In the genomic region with DNA sequence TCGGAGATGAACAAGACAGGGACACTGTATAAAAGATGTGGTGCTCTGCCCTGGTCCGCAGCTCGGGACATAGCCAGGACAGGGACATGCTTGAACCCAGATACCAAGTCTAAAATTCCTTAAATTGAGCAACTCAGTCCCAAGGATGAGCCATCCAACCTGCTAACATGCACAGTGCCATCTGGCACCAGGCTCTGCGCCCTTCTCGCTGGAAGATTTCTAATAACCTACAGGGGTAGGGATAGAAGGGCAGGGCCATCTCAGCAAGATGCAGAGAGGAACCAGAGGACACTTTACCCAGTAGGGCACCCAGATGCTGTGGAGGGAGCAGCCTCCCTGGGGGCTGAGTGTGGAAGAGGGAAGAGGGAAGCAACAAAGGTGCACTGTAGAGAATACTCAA, we compare ENCODE assay signal across 10 cellular contexts.
A peak's percentile ranks its signal among the peaks of the same experiment; 100 is the strongest.
DNase-seq lines count a peak whose midpoint lies in the region; ATAC-seq and TF ChIP-seq lines count a peak whose summit lies in the region.
"Had no signal": no experiment of that assay in that cellular context is flagged by ENCODE, and none has a peak within 500 bp of the region (broad histone marks: within the 10 kb centered on the region; RNA-seq: fewer than 3 reads in every experiment).

No MANE protein-coding gene starts in this region.

- TF ChIP-seq CTCF in CD4-positive, alpha-beta T cell (IDR thresholded peaks at IDR 0.05) = no peak
- TF ChIP-seq CTCF in nephron progenitor cell (IDR thresholded peaks at IDR 0.05) (no peak), breast epithelium (IDR thresholded peaks at IDR 0.05) (no peak)

- H3K4me1 Mint-ChIP-seq in CD4-positive, alpha-beta T cell (ENCODE audit: low read depth) = peaks cover 92% of the 10 kb centered on the region
- peaks cover 92% of the 10 kb centered on the region for H3K4me1 Mint-ChIP-seq in activated naive CD8-positive, alpha-beta T cell treated with anti-CD3 and anti-CD28 coated beads, Interleukin-2, amount 50 U/mL, for 24 hours
- H3K4me1 Mint-ChIP-seq in nephron progenitor cell = peaks cover 69% of the 10 kb centered on the region

- H3K36me3 ChIP-seq in breast epithelium = no peaks in the 10 kb centered on the region
- H3K36me3 ChIP-seq: right lobe of liver had no signal

- no peaks in the 10 kb centered on the region for H3K9me3 ChIP-seq in CD4-positive, alpha-beta T cell (ENCODE audit: control insufficient read depth, low read length)
- no peaks in the 10 kb centered on the region for H3K9me3 ChIP-seq in breast epithelium
- H3K9me3 ChIP-seq: right lobe of liver had no signal

- H3K4me3 ChIP-seq in breast epithelium = no peak overlapping the region
- H3K4me3 ChIP-seq: right lobe of liver had no signal

- peaks cover 82% of the 10 kb centered on the region for H3K36me3 Mint-ChIP-seq in CD4-positive, alpha-beta T cell (ENCODE audit: low read depth)
- H3K36me3 Mint-ChIP-seq in activated naive CD8-positive, alpha-beta T cell treated with anti-CD3 and anti-CD28 coated beads, Interleukin-2, amount 50 U/mL, for 24 hours (ENCODE audit: low read depth) = peaks cover 36% of the 10 kb centered on the region
- H3K36me3 Mint-ChIP-seq in nephron progenitor cell (ENCODE audit: low read depth) = no peaks in the 10 kb centered on the region
- H3K36me3 Mint-ChIP-seq: brain had no signal

- peak overlapping the region; percentile 48 for H3K27ac ChIP-seq in CD4-positive, alpha-beta T cell (ENCODE audit: low read depth, low read length)
- no peak overlapping the region for H3K27ac ChIP-seq in breast epithelium
- H3K27ac ChIP-seq: right lobe of liver had no signal

- no peak for ATAC-seq in CD4-positive, alpha-beta T cell (ENCODE audit: poor library complexity)
- ATAC-seq in activated naive CD8-positive, alpha-beta T cell treated with anti-CD3 and anti-CD28 coated beads, Interleukin-2, amount 50 U/mL, for 24 hours = no peak
- ATAC-seq in HG03175 (IDR thresholded peaks at IDR 0.05; ENCODE audit: unreplicated experiment) (no peak), GM18519 (IDR thresholded peaks at IDR 0.05; ENCODE audit: low FRiP score, unreplicated experiment) (no peak)

- no peak for TF ChIP-seq EP300 in Ishikawa (IDR thresholded peaks at IDR 0.05; ENCODE audit: borderline replicate concordance)

- H3K27me3 Mint-ChIP-seq in CD4-positive, alpha-beta T cell = no peaks in the 10 kb centered on the region
- H3K27me3 Mint-ChIP-seq in activated naive CD8-positive, alpha-beta T cell treated with anti-CD3 and anti-CD28 coated beads, Interleukin-2, amount 50 U/mL, for 24 hours = no peaks in the 10 kb centered on the region
- no peaks in the 10 kb centered on the region for H3K27me3 Mint-ChIP-seq in nephron progenitor cell (ENCODE audit: low read depth, poor library complexity)
- H3K27me3 Mint-ChIP-seq: brain had no signal

- POLR2A ChIA-PET in CD4-positive, alpha-beta T cell (lab: Charles Lee) = interaction anchor here (0.7 to 2.1 kb wide), 7 partner anchors 12 to 111 kb away, joined by 3 to 7 read pairs (median 3); no protein-coding TSS in a partner anchor

- no peak for TF ChIP-seq POLR2A in breast epithelium (IDR thresholded peaks at IDR 0.05)

- H3K9me3 Mint-ChIP-seq in CD4-positive, alpha-beta T cell = no peaks in the 10 kb centered on the region
- no peaks in the 10 kb centered on the region for H3K9me3 Mint-ChIP-seq in activated naive CD8-positive, alpha-beta T cell treated with anti-CD3 and anti-CD28 coated beads, Interleukin-2, amount 50 U/mL, for 24 hours
- H3K9me3 Mint-ChIP-seq in nephron progenitor cell = no peaks in the 10 kb centered on the region
- H3K9me3 Mint-ChIP-seq: brain had no signal

- CTCF ChIA-PET in CD4-positive, alpha-beta T cell (lab: Charles Lee) = interaction anchor here (1.0 to 4.0 kb wide), 4 partner anchors 9 to 119 kb away, joined by 3 to 19 read pairs (median 8); a partner anchor contains a TSS

- TF ChIP-seq RAD21 in Ishikawa (IDR thresholded peaks at IDR 0.05; ENCODE audit: low read depth) = no peak

- H3K4me3 Mint-ChIP-seq in CD4-positive, alpha-beta T cell = peak overlapping the region; percentile 82
- H3K4me3 Mint-ChIP-seq in activated naive CD8-positive, alpha-beta T cell treated with anti-CD3 and anti-CD28 coated beads, Interleukin-2, amount 50 U/mL, for 24 hours = peak overlapping the region; percentile 7
- no peak overlapping the region for H3K4me3 Mint-ChIP-seq in nephron progenitor cell
- H3K4me3 Mint-ChIP-seq: brain had no signal

- H3K27ac Mint-ChIP-seq in CD4-positive, alpha-beta T cell = peak overlapping the region; percentile 96
- H3K27ac Mint-ChIP-seq in activated naive CD8-positive, alpha-beta T cell treated with anti-CD3 and anti-CD28 coated beads, Interleukin-2, amount 50 U/mL, for 24 hours = peak overlapping the region; percentile 69
- H3K27ac Mint-ChIP-seq in nephron progenitor cell = peak overlapping the region; percentile 57

- intact Hi-C loops in CD4-positive, alpha-beta T cell (cut with DNase I, micrococcal nuclease) = loop anchor here in 1 of 2 experiments (5.0 kb wide), 1 partner anchor 60 kb away; a partner anchor contains a TSS
- intact Hi-C loops in breast epithelium (cut with DNase I; ENCODE audit: low total_unique reads) = no loop called here

- no peak for DNase-seq in CD4-positive, alpha-beta T cell
- DNase-seq in activated naive CD8-positive, alpha-beta T cell treated with anti-CD3 and anti-CD28 coated beads, Interleukin-2, amount 50 U/mL, for 24 hours = no peak
- no peak for DNase-seq in nephron progenitor cell
- DNase-seq in breast epithelium (ENCODE audit: low spot score in 2 of 2) = no peak
- DNase-seq: NCI-H446 had no signal

- no peaks in the 10 kb centered on the region for H3K4me1 ChIP-seq in breast epithelium
- H3K4me1 ChIP-seq: right lobe of liver had no signal

- H3K27me3 ChIP-seq in CD4-positive, alpha-beta T cell (ENCODE audit: control insufficient read depth, insufficient read depth, low read length) = no peaks in the 10 kb centered on the region
- no peaks in the 10 kb centered on the region for H3K27me3 ChIP-seq in breast epithelium
- H3K27me3 ChIP-seq: right lobe of liver had no signal

TF ChIP-seq in Ishikawa, 13 proteins besides CTCF, POLR2A, EP300 and RAD21:
- TF ChIP-seq, protein P1, sequence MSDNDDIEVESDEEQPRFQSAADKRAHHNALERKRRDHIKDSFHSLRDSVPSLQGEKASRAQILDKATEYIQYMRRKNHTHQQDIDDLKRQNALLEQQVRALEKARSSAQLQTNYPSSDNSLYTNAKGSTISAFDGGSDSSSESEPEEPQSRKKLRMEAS (IDR thresholded peaks at IDR 0.05) = no peak
- TF ChIP-seq TCF12 (IDR thresholded peaks at IDR 0.05; ENCODE audit: low read depth) = 0 out of 2 replicates have a peak, but pooled peaks have one; percentile 5
- no peak for TF ChIP-seq NFIC (IDR thresholded peaks at IDR 0.05)
